Comparison of ENCODE assay signal across 26 cellular contexts in genomic region chr14:101681795-101682194, GRCh38.
"Had no signal": no experiment of that assay in that cellular context is flagged by ENCODE, and none has a peak within 500 bp of the region (broad histone marks: within the 10 kb centered on the region; RNA-seq: fewer than 3 reads in every experiment).

No MANE protein-coding gene starts in this region.

- DNase-seq: colonic mucosa; cortex of kidney; dermis blood vessel endothelial cell; dorsolateral prefrontal cortex; effector CD4-positive, alpha-beta T cell; effector CD8-positive, alpha-beta T cell; effector memory CD4-positive, alpha-beta T cell; effector memory CD8-positive, alpha-beta T cell; endodermal cell; erythroblast; esophagus squamous epithelium; foreskin fibroblast; foreskin keratinocyte; foreskin melanocyte; gastrocnemius medialis; glutamatergic neuron; head of caudate nucleus; heart left ventricle; heart right ventricle had no signal

- H3K27ac ChIP-seq: colonic mucosa, coronary artery, dorsolateral prefrontal cortex, epithelial cell of prostate, esophagus muscularis mucosa, esophagus squamous epithelium, foreskin keratinocyte, gastrocnemius medialis, gastroesophageal sphincter, heart left ventricle, heart right ventricle had no signal

- FAIRE-seq: colon, endothelial cell of umbilical vein had no signal

- H3K4me3 ChIP-seq: colonic mucosa, coronary artery, dorsolateral prefrontal cortex, esophagus muscularis mucosa, esophagus squamous epithelium, gastrocnemius medialis, gastroesophageal sphincter, heart left ventricle, heart right ventricle had no signal

- ATAC-seq: effector memory CD8-positive, alpha-beta T cell; esophagus mucosa; foreskin keratinocyte; gastrocnemius medialis; gastroesophageal sphincter; heart left ventricle; heart right ventricle had no signal

- H3K36me3 ChIP-seq: colonic mucosa, esophagus muscularis mucosa, esophagus squamous epithelium, gastrocnemius medialis, gastroesophageal sphincter, heart left ventricle, heart right ventricle had no signal

- H3K9me3 ChIP-seq: colonic mucosa, esophagus muscularis mucosa, esophagus squamous epithelium, gastrocnemius medialis, gastroesophageal sphincter, heart left ventricle, heart right ventricle had no signal

- H3K4me1 ChIP-seq: colonic mucosa, esophagus muscularis mucosa, esophagus squamous epithelium, foreskin keratinocyte, gastrocnemius medialis, gastroesophageal sphincter, heart left ventricle, heart right ventricle had no signal

- H3K27me3 ChIP-seq: colonic mucosa had no signal
